ENCODE assay signal across 13 cellular contexts in genomic region chr15:55738715-55739114, GRCh38. TPM values are rescaled to one million over a fixed set of nuclear protein-coding genes. Genes with fewer than 3 reads are reported as not detected.
"Had no signal": no experiment of that assay in that cellular context is flagged by ENCODE, and none has a peak within 500 bp of the region (broad histone marks: within the 10 kb centered on the region; RNA-seq: fewer than 3 reads in every experiment).

No MANE protein-coding gene starts in this region.

- H3K36me3 ChIP-seq: left lung, suprapubic skin had no signal

- DNase-seq: activated CD4-positive, alpha-beta memory T cell treated with anti-CD3 and anti-CD28 coated beads, Interleukin-2, amount 10 ng/mL, durations not matched to agents 7 days and 5 days; activated CD4-positive, alpha-beta T cell treated with anti-CD3 and anti-CD28 coated beads for 4 hours; activated naive CD4-positive, alpha-beta T cell treated with anti-CD3 and anti-CD28 coated beads, Interleukin-2, amount 10 ng/mL, durations not matched to agents 7 days and 5 days; activated T-cell treated with anti-CD3 and anti-CD28 coated beads, Interleukin-2, amount 50 U/mL, for 24 hours; islet precursor cell; left lung; stimulated activated CD4-positive, alpha-beta T cell treated with anti-CD3 and anti-CD28 coated beads, Interleukin-15, amount 100 ng/mL, for 24 hours; stimulated activated CD4-positive, alpha-beta T cell treated with anti-CD3 and anti-CD28 coated beads, Interleukin-4, amount 100 ng/mL, for 4 hours; stimulated activated CD8-positive, alpha-beta memory T cell treated with anti-CD3 and anti-CD28 coated beads, Interleukin-4, amount 100 ng/mL, for 48 hours; stimulated activated naive CD8-positive, alpha-beta T cell treated with anti-CD3 and anti-CD28 coated beads, Interleukin-15, Interleukin-2, amounts not matched to agents 100 U/mL and 50 U/mL, for 24 hours; T-helper 17 cell had no signal

- H3K4me3 Mint-ChIP-seq: activated CD4-positive, alpha-beta memory T cell treated with anti-CD3 and anti-CD28 coated beads, Interleukin-2, amount 10 ng/mL, durations not matched to agents 7 days and 5 days; activated naive CD4-positive, alpha-beta T cell treated with anti-CD3 and anti-CD28 coated beads, Interleukin-2, amount 10 ng/mL, durations not matched to agents 7 days and 5 days; activated T-cell treated with anti-CD3 and anti-CD28 coated beads, Interleukin-2, amount 50 U/mL, for 24 hours; memory B cell; T-helper 17 cell had no signal

- H3K27ac ChIP-seq: left lung, suprapubic skin had no signal

- H3K36me3 Mint-ChIP-seq: activated naive CD4-positive, alpha-beta T cell treated with anti-CD3 and anti-CD28 coated beads, Interleukin-2, amount 10 ng/mL, durations not matched to agents 7 days and 5 days; memory B cell had no signal

- H3K4me3 ChIP-seq: left lung, suprapubic skin had no signal

- H3K9me3 Mint-ChIP-seq: activated CD4-positive, alpha-beta memory T cell treated with anti-CD3 and anti-CD28 coated beads, Interleukin-2, amount 10 ng/mL, durations not matched to agents 7 days and 5 days; activated naive CD4-positive, alpha-beta T cell treated with anti-CD3 and anti-CD28 coated beads, Interleukin-2, amount 10 ng/mL, durations not matched to agents 7 days and 5 days; activated T-cell treated with anti-CD3 and anti-CD28 coated beads, Interleukin-2, amount 50 U/mL, for 24 hours; memory B cell had no signal

- H3K27ac Mint-ChIP-seq: activated CD4-positive, alpha-beta memory T cell treated with anti-CD3 and anti-CD28 coated beads, Interleukin-2, amount 10 ng/mL, durations not matched to agents 7 days and 5 days; activated naive CD4-positive, alpha-beta T cell treated with anti-CD3 and anti-CD28 coated beads, Interleukin-2, amount 10 ng/mL, durations not matched to agents 7 days and 5 days; activated T-cell treated with anti-CD3 and anti-CD28 coated beads, Interleukin-2, amount 50 U/mL, for 24 hours; memory B cell; T-helper 17 cell had no signal

- H3K9me3 ChIP-seq: left lung, suprapubic skin had no signal

RNA-seq across cellular contexts. Expression of gene PRTG, which starts 4.2 kb away (rescaled TPM):
- total RNA-seq: activated CD4-positive, alpha-beta memory T cell treated with anti-CD3 and anti-CD28 coated beads, Interleukin-2, amount 10 ng/mL, durations not matched to agents 7 days and 5 days; T-helper 17 cell had no signal
